ENCODE assay signal across 15 cellular contexts in the genomic region with DNA sequence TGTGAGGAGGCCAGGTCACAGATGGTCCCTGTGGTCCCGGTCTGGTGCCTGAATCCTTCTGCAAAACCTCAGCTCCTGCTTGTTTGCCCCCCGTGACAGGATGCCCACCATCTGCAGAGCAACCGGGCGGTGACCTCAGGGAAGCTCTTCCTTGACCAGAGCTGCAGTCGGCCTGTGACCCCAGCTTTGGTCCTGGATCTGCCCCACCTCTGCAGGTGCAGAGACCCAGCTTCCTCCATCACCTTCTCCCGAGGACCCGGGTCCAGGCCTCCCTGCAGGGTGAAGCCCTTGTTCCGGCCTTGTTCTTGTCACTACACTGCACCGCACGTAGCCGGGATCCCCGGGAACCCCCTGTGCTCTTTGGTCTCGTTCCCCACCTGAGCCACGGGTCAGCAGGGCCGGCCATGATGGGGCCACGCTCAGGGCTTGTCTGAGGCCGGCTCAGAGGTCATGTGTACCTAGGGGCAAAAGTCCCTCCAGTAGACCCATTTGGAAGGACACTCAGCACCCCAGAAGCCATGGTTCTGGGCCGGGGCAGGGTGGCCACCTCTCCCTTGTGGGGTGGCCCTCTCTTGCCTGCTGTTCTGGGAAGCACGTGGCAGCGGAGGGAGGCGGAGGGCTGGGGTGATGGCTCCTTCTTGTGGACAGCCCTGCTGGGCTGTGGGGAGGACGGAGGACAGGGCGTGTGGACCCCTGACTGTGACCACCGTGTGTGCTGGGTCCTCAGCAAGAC. TPM values are rescaled to one million over a fixed set of nuclear protein-coding genes. Genes with fewer than 3 reads are reported as not detected.
DNase-seq lines count a peak whose midpoint lies in the region; ATAC-seq, FAIRE-seq and TF ChIP-seq lines count a peak whose summit lies in the region.
"Had no signal": no experiment of that assay in that cellular context is flagged by ENCODE, and none has a peak within 500 bp of the region (broad histone marks: within the 10 kb centered on the region; RNA-seq: fewer than 3 reads in every experiment).

No MANE protein-coding gene starts in this region.

- no peaks in the 10 kb centered on the region for H3F3A ChIP-seq in Loucy (ENCODE audit: low read depth)

- POLR2A ChIA-PET in K562 (lab: Yijun Ruan, JAX): interaction anchor here (0.6 to 2.6 kb wide), 8 partner anchors 8 to 90 kb away, joined by 3 to 18 read pairs (median 6); a partner anchor contains a TSS

- BruUV-seq in K562 (replicated peaks; lab: Mats Ljungman, UMichigan): no TSS peak

- no peak overlapping the region for H3K27ac ChIP-seq in K562 (ENCODE audit: extremely low read depth, low read depth, low read length)
- H3K27ac ChIP-seq: right lobe of liver had no signal

- peaks cover 2% of the 10 kb centered on the region for H3K9me1 ChIP-seq in K562 (ENCODE audit: control insufficient read depth, insufficient read depth, low read length)

- TF ChIP-seq CTCF in Loucy (conservative IDR thresholded peaks at IDR 0.05; ENCODE audit: low read length): no peak
- no peak for TF ChIP-seq CTCF in K562 (IDR thresholded peaks at IDR 0.05 in 2 of 3, conservative IDR thresholded peaks at IDR 0.05 in 1 of 3; ENCODE audit: insufficient read depth in 2 of 3, low read depth in 1 of 3, low read length in 3 of 3)

- intact Hi-C loops in K562 (cut with micrococcal nuclease): no loop called here

- peaks cover 24% of the 10 kb centered on the region for H3K4me1 Mint-ChIP-seq in activated T-cell treated with anti-CD3 and anti-CD28 coated beads, Interleukin-2, amount 50 U/mL, for 4 hours (ENCODE audit: low read depth)
- peaks cover 23% of the 10 kb centered on the region for H3K4me1 Mint-ChIP-seq in activated T-cell treated with anti-CD3 and anti-CD28 coated beads, Interleukin-2, amount 50 U/mL, for 24 hours (ENCODE audit: low read depth)
- peaks cover 37% of the 10 kb centered on the region for H3K4me1 Mint-ChIP-seq in stimulated activated memory B cell treated with anti-CD40 and anti-IgM and Interleukin-4, amounts not matched to agents 10 μg/mL and 1 μg/mL and 100 μg/mL, for 72 hours

- H3K4me2 ChIP-seq in Loucy (ENCODE audit: low read depth, low read length, poor library complexity, severe bottlenecking): no peak overlapping the region
- no peak overlapping the region for H3K4me2 ChIP-seq in K562 (ENCODE audit: insufficient read depth, low read length)

- H3K79me2 ChIP-seq in Loucy (ENCODE audit: insufficient read depth, low read length): no peaks in the 10 kb centered on the region
- H3K79me2 ChIP-seq in K562 (ENCODE audit: control insufficient read depth, insufficient read depth, low read length): no peaks in the 10 kb centered on the region

- CTCF ChIA-PET in K562 (lab: Yijun Ruan, JAX; ENCODE audit: low intra/inter-chr PET ratio): no interaction called here

- TF ChIP-seq POLR2A in K562 (conservative IDR thresholded peaks at IDR 0.05): no peak

- no peaks in the 10 kb centered on the region for H3K9me2 ChIP-seq in Loucy (replicated peaks; ENCODE audit: low read depth, low read length)

- H3K4me1 ChIP-seq in Loucy (ENCODE audit: insufficient read depth, low read length, poor library complexity, severe bottlenecking) (peaks cover 5% of the 10 kb centered on the region), K562 (replicated peaks in 1 of 2; ENCODE audit: control insufficient read depth in 2 of 2, insufficient read depth in 2 of 2, low read length in 2 of 2) (peaks cover 10 to 40% of the 10 kb centered on the region in 2 experiments)
- H3K4me1 ChIP-seq: HAP-1 had no signal

- WGBS in K562 (ENCODE audit: insufficient coverage, low coverage, missing lambda C conversion rate): 73% methylated on average over 22 of the region's 24 CpGs

- H3K9me3 Mint-ChIP-seq in activated T-cell treated with anti-CD3 and anti-CD28 coated beads, Interleukin-2, amount 50 U/mL, for 4 hours: no peaks in the 10 kb centered on the region
- no peaks in the 10 kb centered on the region for H3K9me3 Mint-ChIP-seq in activated T-cell treated with anti-CD3 and anti-CD28 coated beads, Interleukin-2, amount 50 U/mL, for 24 hours
- H3K9me3 Mint-ChIP-seq in stimulated activated memory B cell treated with anti-CD40 and anti-IgM and Interleukin-4, amounts not matched to agents 10 μg/mL and 1 μg/mL and 100 μg/mL, for 72 hours: no peaks in the 10 kb centered on the region
- H3K9me3 Mint-ChIP-seq: neural crest cell had no signal

- H3K9ac ChIP-seq in Loucy (ENCODE audit: low read depth, low read length, poor library complexity, severe bottlenecking): peak overlapping the region; percentile 26
- peak overlapping the region in 1 of 2 experiments; percentile 90; a peak in 2 of 4 replicates for H3K9ac ChIP-seq in K562 (ENCODE audit: insufficient read depth in 1 of 2, low read depth in 2 of 2, low read length in 2 of 2)

- no peaks in the 10 kb centered on the region for H4K20me1 ChIP-seq in Loucy (ENCODE audit: insufficient read depth, low read length, poor library complexity, severe bottlenecking)
- no peaks in the 10 kb centered on the region for H4K20me1 ChIP-seq in K562 (replicated peaks; ENCODE audit: control insufficient read depth, insufficient read depth, low read length)

- ATAC-seq in activated T-cell treated with anti-CD3 and anti-CD28 coated beads, Interleukin-2, amount 50 U/mL, for 4 hours: no peak
- no peak; the same call in 2 of the 3 replicates for ATAC-seq in K562
- no peak for ATAC-seq in stimulated activated memory B cell treated with anti-CD40 and anti-IgM and Interleukin-4, amounts not matched to agents 10 μg/mL and 1 μg/mL and 100 μg/mL, for 72 hours
- no peak for ATAC-seq in GM19455 (IDR thresholded peaks at IDR 0.05; ENCODE audit: unreplicated experiment)
- ATAC-seq in GM19452 (IDR thresholded peaks at IDR 0.05; ENCODE audit: unreplicated experiment): no peak
- no peak for ATAC-seq in GM19328 (IDR thresholded peaks at IDR 0.05; ENCODE audit: unreplicated experiment)
- ATAC-seq: left lung had no signal

- no peaks in the 10 kb centered on the region for H3K36me3 Mint-ChIP-seq in activated T-cell treated with anti-CD3 and anti-CD28 coated beads, Interleukin-2, amount 50 U/mL, for 4 hours (ENCODE audit: insufficient read depth)
- H3K36me3 Mint-ChIP-seq in activated T-cell treated with anti-CD3 and anti-CD28 coated beads, Interleukin-2, amount 50 U/mL, for 24 hours (ENCODE audit: low read depth): no peaks in the 10 kb centered on the region
- H3K36me3 Mint-ChIP-seq in stimulated activated memory B cell treated with anti-CD40 and anti-IgM and Interleukin-4, amounts not matched to agents 10 μg/mL and 1 μg/mL and 100 μg/mL, for 72 hours: peaks cover 17% of the 10 kb centered on the region

- no peaks in the 10 kb centered on the region for H3K9me3 ChIP-seq in Loucy (ENCODE audit: insufficient read depth, low read depth, low read length)
- no peaks in the 10 kb centered on the region for H3K9me3 ChIP-seq in K562 (replicated peaks; ENCODE audit: control insufficient read depth, insufficient read depth, low read depth, low read length)
- H3K9me3 ChIP-seq: HAP-1, left lung, right lobe of liver had no signal

- H3K4me3 ChIP-seq in Loucy (ENCODE audit: low read length, poor library complexity, severe bottlenecking) (no peak overlapping the region), K562 (no peak overlapping the region)
- H3K4me3 ChIP-seq: HAP-1, right lobe of liver had no signal

- no peaks in the 10 kb centered on the region for H3K27me3 Mint-ChIP-seq in activated T-cell treated with anti-CD3 and anti-CD28 coated beads, Interleukin-2, amount 50 U/mL, for 4 hours (ENCODE audit: low read depth)
- H3K27me3 Mint-ChIP-seq in activated T-cell treated with anti-CD3 and anti-CD28 coated beads, Interleukin-2, amount 50 U/mL, for 24 hours: peaks cover 10% of the 10 kb centered on the region
- no peaks in the 10 kb centered on the region for H3K27me3 Mint-ChIP-seq in stimulated activated memory B cell treated with anti-CD40 and anti-IgM and Interleukin-4, amounts not matched to agents 10 μg/mL and 1 μg/mL and 100 μg/mL, for 72 hours

- H3K27me3 ChIP-seq in Loucy (ENCODE audit: insufficient read depth, low read length, poor library complexity, severe bottlenecking): no peaks in the 10 kb centered on the region
- H3K27me3 ChIP-seq in K562 (ENCODE audit: control insufficient read depth in 2 of 2, insufficient read depth in 2 of 2, low read length in 2 of 2): no peaks in the 10 kb centered on the region

- in situ Hi-C loops in K562 (cut with MboI): no loop called here

- H3K4me3 Mint-ChIP-seq in activated T-cell treated with anti-CD3 and anti-CD28 coated beads, Interleukin-2, amount 50 U/mL, for 4 hours: peak overlapping the region; percentile 79
- no peak overlapping the region for H3K4me3 Mint-ChIP-seq in activated T-cell treated with anti-CD3 and anti-CD28 coated beads, Interleukin-2, amount 50 U/mL, for 24 hours
- peak overlapping the region; percentile 97 for H3K4me3 Mint-ChIP-seq in stimulated activated memory B cell treated with anti-CD40 and anti-IgM and Interleukin-4, amounts not matched to agents 10 μg/mL and 1 μg/mL and 100 μg/mL, for 72 hours

- no peak for TF ChIP-seq EP300 in K562 (IDR thresholded peaks at IDR 0.05; ENCODE audit: low read length)

- TF ChIP-seq RAD21 in K562 (CRISPR knock-in tag; conservative IDR thresholded peaks at IDR 0.05 in 1 of 2, IDR thresholded peaks at IDR 0.05 in 1 of 2): no peak

- H3K36me3 ChIP-seq in Loucy (ENCODE audit: insufficient read depth, low read length): no peaks in the 10 kb centered on the region
- no peaks in the 10 kb centered on the region for H3K36me3 ChIP-seq in K562 (ENCODE audit: control insufficient read depth, insufficient read depth, low read length)
- H3K36me3 ChIP-seq: HAP-1, left lung, right lobe of liver had no signal

- FAIRE-seq in K562 (lab: Jason Lieb, UNC): no peak

- H2AFZ ChIP-seq in Loucy (ENCODE audit: low read length) (no peak overlapping the region), K562 (ENCODE audit: low read depth, low read length) (no peak overlapping the region)

- DNase-seq in activated T-cell treated with anti-CD3 and anti-CD28 coated beads, Interleukin-2, amount 50 U/mL, for 4 hours: no peak
- no peak for DNase-seq in activated T-cell treated with anti-CD3 and anti-CD28 coated beads, Interleukin-2, amount 50 U/mL, for 24 hours
- DNase-seq in K562 (ENCODE audit: extremely low read depth in 1 of 4, low spot score in 3 of 4): no peak
- DNase-seq: right lobe of liver had no signal

- no peak overlapping the region for H3K27ac Mint-ChIP-seq in activated T-cell treated with anti-CD3 and anti-CD28 coated beads, Interleukin-2, amount 50 U/mL, for 24 hours
- H3K27ac Mint-ChIP-seq in stimulated activated memory B cell treated with anti-CD40 and anti-IgM and Interleukin-4, amounts not matched to agents 10 μg/mL and 1 μg/mL and 100 μg/mL, for 72 hours: peak overlapping the region; percentile 97

RNA-seq across cellular contexts. Expression of a gene that starts 6.2 kb away (rescaled TPM):
- total RNA-seq in activated T-cell treated with anti-CD3 and anti-CD28 coated beads, Interleukin-2, amount 50 U/mL, for 4 hours: under 1 TPM in 1 of 3 donors, not detected in 2; 0.11 TPM
- 0.49 TPM in 1 of 2 replicates, not detected in the other for total RNA-seq in K562 (2011; cell fraction: chromatin; rRNA removed; ENCODE audit: low replicate concordance)
- total RNA-seq in K562 (2011; cell fraction: nucleolus; rRNA removed): 0.17 TPM in 1 of 2 replicates, not detected in the other
- total RNA-seq in K562 (2011; cell fraction: nucleoplasm; rRNA removed): not detected in 2 replicates
- total RNA-seq in K562 (2014; rRNA removed): 0.16 TPM in 1 of 2 replicates, not detected in the other
- total RNA-seq in K562 (2014; rRNA removed; fragmentation: Illumina TruSeq; extraction: Trizol): not detected in 2 replicates
- not detected in 2 replicates for total RNA-seq in K562 (2015; rRNA removed; fragmentation: Illumina TruSeq; extraction: Trizol)
- total RNA-seq in K562 (2021): 0.13 and 0.40 TPM in 2 replicates
- 0.03 TPM in 1 of 2 replicates, not detected in the other for polyA plus RNA-seq in K562 (2011; rRNA removed)
- polyA plus RNA-seq in K562 (2011; cell fraction: cytosol; rRNA removed): not detected in 2 replicates
- polyA plus RNA-seq in K562 (2011; cell fraction: nucleus; rRNA removed): 0.10 TPM in 1 of 2 replicates, not detected in the other
- polyA plus RNA-seq in K562 (2012): 0.27 and 0.66 TPM in 2 replicates
- polyA plus RNA-seq in K562 (2014; fragmentation: Illumina TruSeq; extraction: Trizol): 0.06 TPM in 1 of 2 replicates, not detected in the other
- not detected for polyA plus RNA-seq in K562 (2014; fragmentation: Nextera tagmentation; extraction: Ambion mirVana)
- 0.07 TPM in 1 of 2 replicates, not detected in the other for polyA plus RNA-seq in K562 (2014; rRNA removed)
- polyA minus RNA-seq in K562 (2011; rRNA and poly(A)+ RNA removed): not detected in 2 replicates
- polyA minus RNA-seq in K562 (2011; cell fraction: cytosol; rRNA and poly(A)+ RNA removed): not detected in 2 replicates
- 0.11 and 0.13 TPM in 2 replicates for polyA minus RNA-seq in K562 (2011; cell fraction: nucleus; rRNA and poly(A)+ RNA removed)
- total RNA-seq: M059J, NCI-H460, neural crest cell had no signal

RNA-seq across cellular contexts. Expression of a gene that starts 19.8 kb away (rescaled TPM):
- total RNA-seq in activated T-cell treated with anti-CD3 and anti-CD28 coated beads, Interleukin-2, amount 50 U/mL, for 4 hours: not detected
- not detected in 2 replicates for total RNA-seq in K562 (2011; cell fraction: chromatin; rRNA removed; ENCODE audit: low replicate concordance)
- not detected in 2 replicates for total RNA-seq in K562 (2011; cell fraction: nucleolus; rRNA removed)
- not detected in 2 replicates for total RNA-seq in K562 (2011; cell fraction: nucleoplasm; rRNA removed)
- total RNA-seq in K562 (2014; rRNA removed) (0.05 TPM in 1 of 2 replicates, not detected in the other), K562 (2014; rRNA removed; fragmentation: Illumina TruSeq; extraction: Trizol) (not detected in 2 replicates), K562 (2015; rRNA removed; fragmentation: Illumina TruSeq; extraction: Trizol) (not detected in 2 replicates), K562 (2021) (not detected in 2 replicates)
- polyA plus RNA-seq in K562 (2011; rRNA removed) (0.03 and 0.07 TPM in 2 replicates), K562 (2014; fragmentation: Illumina TruSeq; extraction: Trizol) (not detected in 2 replicates), K562 (2014; fragmentation: Nextera tagmentation; extraction: Ambion mirVana) (under 1 TPM in 1 of 2 experiments, not detected in 1; 0.03 TPM), K562 (2014; rRNA removed) (not detected in 2 replicates)
- 0.06 and 0.07 TPM in 2 replicates for polyA plus RNA-seq in K562 (2011; cell fraction: cytosol; rRNA removed)
- not detected in 2 replicates for polyA plus RNA-seq in K562 (2011; cell fraction: nucleus; rRNA removed)
- 0.47 and 1.6 TPM in 2 replicates for polyA plus RNA-seq in K562 (2012)
- polyA minus RNA-seq in K562 (2011; rRNA and poly(A)+ RNA removed): not detected in 2 replicates
- polyA minus RNA-seq in K562 (2011; cell fraction: cytosol; rRNA and poly(A)+ RNA removed): not detected in 2 replicates
- not detected in 2 replicates for polyA minus RNA-seq in K562 (2011; cell fraction: nucleus; rRNA and poly(A)+ RNA removed)
- total RNA-seq: dermis microvascular lymphatic vessel endothelial cell, M059J, neural crest cell, right lobe of liver had no signal

RNA-seq across cellular contexts. Expression of a gene that starts 32.0 kb away (rescaled TPM):
- total RNA-seq in activated T-cell treated with anti-CD3 and anti-CD28 coated beads, Interleukin-2, amount 50 U/mL, for 4 hours: under 1 TPM; 0.63 to 0.95 (median 0.89) TPM
- 1.7 TPM in 1 of 2 replicates, not detected in the other for total RNA-seq in K562 (2011; cell fraction: chromatin; rRNA removed; ENCODE audit: low replicate concordance)
- 0.92 TPM in 1 of 2 replicates, not detected in the other for total RNA-seq in K562 (2011; cell fraction: nucleolus; rRNA removed)
- 2.7 TPM in 1 of 2 replicates, not detected in the other for total RNA-seq in K562 (2011; cell fraction: nucleoplasm; rRNA removed)
- total RNA-seq in K562 (2014; rRNA removed) (0.29 TPM in 1 of 2 replicates, not detected in the other), K562 (2014; rRNA removed; fragmentation: Illumina TruSeq; extraction: Trizol) (0.40 and 0.45 TPM in 2 replicates), K562 (2015; rRNA removed; fragmentation: Illumina TruSeq; extraction: Trizol) (0.51 and 0.57 TPM in 2 replicates), K562 (2021) (0.58 and 0.78 TPM in 2 replicates)
- polyA plus RNA-seq in K562 (2011; rRNA removed) (not detected in 2 replicates), K562 (2014; fragmentation: Illumina TruSeq; extraction: Trizol) (not detected in 2 replicates), K562 (2014; fragmentation: Nextera tagmentation; extraction: Ambion mirVana) (under 1 TPM in 1 of 2 experiments, not detected in 1; 0.08 TPM), K562 (2014; rRNA removed) (1.2 and 2.1 TPM in 2 replicates)
- polyA plus RNA-seq in K562 (2011; cell fraction: cytosol; rRNA removed): 0.09 TPM in 1 of 2 replicates, not detected in the other
- 0.58 TPM in 1 of 2 replicates, not detected in the other for polyA plus RNA-seq in K562 (2011; cell fraction: nucleus; rRNA removed)
- 2.3 and 2.7 TPM in 2 replicates for polyA plus RNA-seq in K562 (2012)
- polyA minus RNA-seq in K562 (2011; rRNA and poly(A)+ RNA removed): 0.63 TPM in 1 of 2 replicates, not detected in the other
- not detected in 2 replicates for polyA minus RNA-seq in K562 (2011; cell fraction: cytosol; rRNA and poly(A)+ RNA removed)
- 1.00 TPM in 1 of 2 replicates, not detected in the other for polyA minus RNA-seq in K562 (2011; cell fraction: nucleus; rRNA and poly(A)+ RNA removed)
- total RNA-seq: dermis microvascular lymphatic vessel endothelial cell, M059J, NCI-H460 had no signal

RNA-seq across cellular contexts. Expression of a gene that starts 39.1 kb away (rescaled TPM):
- total RNA-seq in activated T-cell treated with anti-CD3 and anti-CD28 coated beads, Interleukin-2, amount 50 U/mL, for 4 hours: 1 to 10 TPM; 3.9 to 9.4 (median 5.8) TPM
- total RNA-seq in K562 (2011; cell fraction: chromatin; rRNA removed; ENCODE audit: low replicate concordance): 14.5 and 62.7 TPM in 2 replicates
- total RNA-seq in K562 (2011; cell fraction: nucleolus; rRNA removed): 48.8 and 60.2 TPM in 2 replicates
- total RNA-seq in K562 (2011; cell fraction: nucleoplasm; rRNA removed): 25.7 and 35.6 TPM in 2 replicates
- 9.4 and 10.7 TPM in 2 replicates for total RNA-seq in K562 (2014; rRNA removed)
- total RNA-seq in K562 (2014; rRNA removed; fragmentation: Illumina TruSeq; extraction: Trizol): 0.13 and 0.29 TPM in 2 replicates
- 2.6 and 3.5 TPM in 2 replicates for total RNA-seq in K562 (2015; rRNA removed; fragmentation: Illumina TruSeq; extraction: Trizol)
- total RNA-seq in K562 (2021): 22.2 and 27.4 TPM in 2 replicates
- polyA plus RNA-seq in K562 (2011; rRNA removed): 1.7 and 3.6 TPM in 2 replicates
- polyA plus RNA-seq in K562 (2011; cell fraction: cytosol; rRNA removed): 2.2 and 9.1 TPM in 2 replicates
- polyA plus RNA-seq in K562 (2011; cell fraction: nucleus; rRNA removed): 52.0 and 130 TPM in 2 replicates
- polyA plus RNA-seq in K562 (2012): 14.9 and 33.7 TPM in 2 replicates
- polyA plus RNA-seq in K562 (2014; fragmentation: Illumina TruSeq; extraction: Trizol): 1.5 and 4.0 TPM in 2 replicates
- not detected for polyA plus RNA-seq in K562 (2014; fragmentation: Nextera tagmentation; extraction: Ambion mirVana)
- polyA plus RNA-seq in K562 (2014; rRNA removed): 19.2 and 23.6 TPM in 2 replicates
- polyA minus RNA-seq in K562 (2011; rRNA and poly(A)+ RNA removed): 0.09 and 0.18 TPM in 2 replicates
- polyA minus RNA-seq in K562 (2011; cell fraction: cytosol; rRNA and poly(A)+ RNA removed): 2.0 and 3.7 TPM in 2 replicates
- polyA minus RNA-seq in K562 (2011; cell fraction: nucleus; rRNA and poly(A)+ RNA removed): 5.4 and 8.2 TPM in 2 replicates

RNA-seq across cellular contexts. Expression of a gene that starts 40.2 kb away (rescaled TPM):
- 100 to 1,000 TPM; 275 to 313 (median 307) TPM for total RNA-seq in activated T-cell treated with anti-CD3 and anti-CD28 coated beads, Interleukin-2, amount 50 U/mL, for 4 hours
- total RNA-seq in K562 (2011; cell fraction: chromatin; rRNA removed; ENCODE audit: low replicate concordance): 46.8 and 94.0 TPM in 2 replicates
- total RNA-seq in K562 (2011; cell fraction: nucleolus; rRNA removed): 108 and 115 TPM in 2 replicates
- total RNA-seq in K562 (2011; cell fraction: nucleoplasm; rRNA removed): 89.3 and 125 TPM in 2 replicates
- total RNA-seq in K562 (2014; rRNA removed): 408 and 578 TPM in 2 replicates
- total RNA-seq in K562 (2014; rRNA removed; fragmentation: Illumina TruSeq; extraction: Trizol): 117 and 146 TPM in 2 replicates
- 261 and 265 TPM in 2 replicates for total RNA-seq in K562 (2015; rRNA removed; fragmentation: Illumina TruSeq; extraction: Trizol)
- total RNA-seq in K562 (2021): 284 and 286 TPM in 2 replicates
- 450 and 480 TPM in 2 replicates for polyA plus RNA-seq in K562 (2011; rRNA removed)
- 1,525 and 1,825 TPM in 2 replicates for polyA plus RNA-seq in K562 (2011; cell fraction: cytosol; rRNA removed)
- 285 TPM in 2 replicates for polyA plus RNA-seq in K562 (2011; cell fraction: nucleus; rRNA removed)
- 272 and 399 TPM in 2 replicates for polyA plus RNA-seq in K562 (2012)
- 147 and 242 TPM in 2 replicates for polyA plus RNA-seq in K562 (2014; fragmentation: Illumina TruSeq; extraction: Trizol)
- 100 to 1,000 TPM in 1 of 2 experiments, 10 to 100 TPM in 1; 40.5 to 147 TPM for polyA plus RNA-seq in K562 (2014; fragmentation: Nextera tagmentation; extraction: Ambion mirVana)
- 650 and 690 TPM in 2 replicates for polyA plus RNA-seq in K562 (2014; rRNA removed)
- 39.4 and 52.2 TPM in 2 replicates for polyA minus RNA-seq in K562 (2011; rRNA and poly(A)+ RNA removed)
- polyA minus RNA-seq in K562 (2011; cell fraction: cytosol; rRNA and poly(A)+ RNA removed): 59.3 and 94.0 TPM in 2 replicates
- 39.6 and 56.8 TPM in 2 replicates for polyA minus RNA-seq in K562 (2011; cell fraction: nucleus; rRNA and poly(A)+ RNA removed)
